29 cellular contexts compared by ENCODE assay signal in genomic region chr2:203480623-203481022, GRCh38.
"Had no signal": no experiment of that assay in that cellular context is flagged by ENCODE, and none has a peak within 500 bp of the region (broad histone marks: within the 10 kb centered on the region; RNA-seq: fewer than 3 reads in every experiment).

No MANE protein-coding gene starts in this region.

- H3K27ac ChIP-seq: stomach, suprapubic skin, testis, thoracic aorta, thyroid gland, tibial artery, tibial nerve, transverse colon, upper lobe of left lung, upper lobe of right lung, uterus, vagina had no signal

- ATAC-seq: stimulated activated effector memory CD8-positive, alpha-beta T cell treated with anti-CD3 and anti-CD28 coated beads, Interleukin-12 subunit alpha, Interleukin-12 subunit beta, amount 100 ng/mL, for 72 hours; stimulated activated memory B cell treated with anti-CD40 and anti-IgM and Interleukin-4, amounts not matched to agents 10 μg/mL and 1 μg/mL and 100 μg/mL, for 72 hours; stimulated activated naive B cell treated with anti-CD40 and anti-IgM and Interleukin-4, amounts not matched to agents 10 μg/mL and 1 μg/mL and 100 μg/mL, for 72 hours; stimulated activated naive CD8-positive, alpha-beta T cell treated with anti-CD3 and anti-CD28 coated beads, Interleukin-15, amount 100 ng/mL, for 72 hours; stimulated activated naive CD8-positive, alpha-beta T cell treated with anti-CD3 and anti-CD28 coated beads, Interleukin-15, Interleukin-2, amounts not matched to agents 100 U/mL and 50 U/mL, for 24 hours; upper lobe of right lung had no signal

- DNase-seq: stimulated activated CD4-positive, alpha-beta T cell treated with anti-CD3 and anti-CD28 coated beads, Interleukin-2, amount 100 ng/mL, for 48 hours; stimulated activated CD4-positive, alpha-beta T cell treated with anti-CD3 and anti-CD28 coated beads, Interleukin-4, amount 100 ng/mL, for 1 hour; stimulated activated CD4-positive, alpha-beta T cell treated with anti-CD3 and anti-CD28 coated beads, Interleukin-4, amount 100 ng/mL, for 24 hours; stimulated activated CD4-positive, alpha-beta T cell treated with anti-CD3 and anti-CD28 coated beads, Interleukin-4, amount 100 ng/mL, for 4 hours; stimulated activated CD8-positive, alpha-beta memory T cell treated with anti-CD3 and anti-CD28 coated beads, Interleukin-4, amount 100 ng/mL, for 48 hours; stimulated activated naive B cell treated with anti-CD40 and anti-IgM and Interleukin-4, amounts not matched to agents 10 μg/mL and 1 μg/mL and 100 μg/mL, for 72 hours; stimulated activated naive CD4-positive, alpha-beta T cell; stimulated activated naive CD4-positive, alpha-beta T cell treated with Interleukin-2 at 50 U/mL for 16 hours; stimulated activated naive CD8-positive, alpha-beta T cell treated with anti-CD3 and anti-CD28 coated beads, Interleukin-15, amount 100 ng/mL, for 72 hours; stimulated activated naive CD8-positive, alpha-beta T cell treated with anti-CD3 and anti-CD28 coated beads, Interleukin-15, Interleukin-2, amounts not matched to agents 100 U/mL and 50 U/mL, for 24 hours; stomach; substantia nigra; testis; thyroid gland; tibial artery; transverse colon; trophoblast cell; upper lobe of left lung; upper lobe of right lung; uterus had no signal

- H3K4me1 Mint-ChIP-seq: stimulated activated memory B cell treated with anti-CD40 and anti-IgM and Interleukin-4, amounts not matched to agents 10 μg/mL and 1 μg/mL and 100 μg/mL, for 72 hours had no signal

- H3K4me1 ChIP-seq: suprapubic skin, testis, uterus, vagina had no signal

- H3K27me3 Mint-ChIP-seq: stimulated activated naive CD8-positive, alpha-beta T cell treated with anti-CD3 and anti-CD28 coated beads, Interleukin-15, amount 100 ng/mL, for 72 hours; stimulated activated naive CD8-positive, alpha-beta T cell treated with anti-CD3 and anti-CD28 coated beads, Interleukin-15, Interleukin-2, amounts not matched to agents 100 ng/mL and 50 ng/mL, for 24 hours; type B pancreatic cell had no signal

- H3K9me3 ChIP-seq: stomach, suprapubic skin, testis, thoracic aorta, thyroid gland, tibial artery, tibial nerve, transverse colon, upper lobe of left lung, upper lobe of right lung, uterus, vagina had no signal

- H3K9me3 Mint-ChIP-seq: stimulated activated effector memory CD8-positive, alpha-beta T cell treated with anti-CD3 and anti-CD28 coated beads, Interleukin-12 subunit alpha, Interleukin-12 subunit beta, amount 100 ng/mL, for 72 hours; stimulated activated memory B cell treated with anti-CD40 and anti-IgM and Interleukin-4, amounts not matched to agents 10 μg/mL and 1 μg/mL and 100 μg/mL, for 72 hours; stimulated activated naive B cell treated with anti-CD40 and anti-IgM and Interleukin-4, amounts not matched to agents 10 μg/mL and 1 μg/mL and 100 μg/mL, for 72 hours; stimulated activated naive CD8-positive, alpha-beta T cell treated with anti-CD3 and anti-CD28 coated beads, Interleukin-15, amount 100 ng/mL, for 72 hours; stimulated activated naive CD8-positive, alpha-beta T cell treated with anti-CD3 and anti-CD28 coated beads, Interleukin-15, Interleukin-2, amounts not matched to agents 100 ng/mL and 50 ng/mL, for 24 hours; type B pancreatic cell had no signal

- H3K27ac Mint-ChIP-seq: stimulated activated effector memory CD8-positive, alpha-beta T cell treated with anti-CD3 and anti-CD28 coated beads, Interleukin-12 subunit alpha, Interleukin-12 subunit beta, amount 100 ng/mL, for 72 hours; stimulated activated memory B cell treated with anti-CD40 and anti-IgM and Interleukin-4, amounts not matched to agents 10 μg/mL and 1 μg/mL and 100 μg/mL, for 72 hours; stimulated activated naive B cell treated with anti-CD40 and anti-IgM and Interleukin-4, amounts not matched to agents 10 μg/mL and 1 μg/mL and 100 μg/mL, for 72 hours; stimulated activated naive CD8-positive, alpha-beta T cell treated with anti-CD3 and anti-CD28 coated beads, Interleukin-15, amount 100 ng/mL, for 72 hours; stimulated activated naive CD8-positive, alpha-beta T cell treated with anti-CD3 and anti-CD28 coated beads, Interleukin-15, Interleukin-2, amounts not matched to agents 100 ng/mL and 50 ng/mL, for 24 hours; type B pancreatic cell had no signal

- H3K36me3 Mint-ChIP-seq: stimulated activated effector memory CD8-positive, alpha-beta T cell treated with anti-CD3 and anti-CD28 coated beads, Interleukin-12 subunit alpha, Interleukin-12 subunit beta, amount 100 ng/mL, for 72 hours; stimulated activated memory B cell treated with anti-CD40 and anti-IgM and Interleukin-4, amounts not matched to agents 10 μg/mL and 1 μg/mL and 100 μg/mL, for 72 hours; stimulated activated naive B cell treated with anti-CD40 and anti-IgM and Interleukin-4, amounts not matched to agents 10 μg/mL and 1 μg/mL and 100 μg/mL, for 72 hours had no signal

- H3K4me3 Mint-ChIP-seq: stimulated activated effector memory CD8-positive, alpha-beta T cell treated with anti-CD3 and anti-CD28 coated beads, Interleukin-12 subunit alpha, Interleukin-12 subunit beta, amount 100 ng/mL, for 72 hours; stimulated activated memory B cell treated with anti-CD40 and anti-IgM and Interleukin-4, amounts not matched to agents 10 μg/mL and 1 μg/mL and 100 μg/mL, for 72 hours; stimulated activated naive B cell treated with anti-CD40 and anti-IgM and Interleukin-4, amounts not matched to agents 10 μg/mL and 1 μg/mL and 100 μg/mL, for 72 hours; stimulated activated naive CD8-positive, alpha-beta T cell treated with anti-CD3 and anti-CD28 coated beads, Interleukin-15, amount 100 ng/mL, for 72 hours; stimulated activated naive CD8-positive, alpha-beta T cell treated with anti-CD3 and anti-CD28 coated beads, Interleukin-15, Interleukin-2, amounts not matched to agents 100 ng/mL and 50 ng/mL, for 24 hours; type B pancreatic cell had no signal

- H3K27me3 ChIP-seq: stomach, suprapubic skin, testis, thyroid gland, tibial artery, tibial nerve, transverse colon, upper lobe of left lung, upper lobe of right lung, uterus, vagina had no signal

- FAIRE-seq: urothelium cell line had no signal

- H3K36me3 ChIP-seq: suprapubic skin, tibial nerve, transverse colon, uterus, vagina had no signal

- H3K4me3 ChIP-seq: stomach, suprapubic skin, testis, thoracic aorta, thyroid gland, tibial artery, tibial nerve, transverse colon, upper lobe of left lung, upper lobe of right lung, uterus, vagina had no signal
